In the genomic region with DNA sequence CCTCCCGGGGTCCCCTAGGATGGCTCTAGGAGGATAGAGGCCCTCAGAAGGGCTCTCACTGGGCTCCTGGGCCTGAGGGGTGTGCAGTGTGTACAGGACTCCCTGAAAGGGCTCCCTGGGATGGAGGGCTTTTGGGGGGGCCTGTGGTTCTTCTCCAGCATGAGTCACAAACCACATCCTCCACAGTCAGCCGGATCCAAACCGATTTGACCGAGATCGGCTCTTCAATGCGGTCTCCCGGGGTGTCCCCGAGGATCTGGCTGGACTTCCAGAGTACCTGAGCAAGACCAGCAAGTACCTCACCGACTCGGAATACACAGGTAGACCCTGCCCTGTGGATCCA, we compare ENCODE assay signal across 9 cellular contexts. TPM values are rescaled to one million over a fixed set of nuclear protein-coding genes. Genes with fewer than 3 reads are reported as not detected.
DNase-seq lines count a peak whose midpoint lies in the region; ATAC-seq and TF ChIP-seq lines count a peak whose summit lies in the region.
"Had no signal": no experiment of that assay in that cellular context is flagged by ENCODE, and none has a peak within 500 bp of the region (broad histone marks: within the 10 kb centered on the region; RNA-seq: fewer than 3 reads in every experiment).

No MANE protein-coding gene starts in this region.

- 53% methylated on average over 4 of the region's 10 CpGs for WGBS in suprapubic skin
- no CpG with 5 or more reads among the region's 10 CpGs for WGBS in H9 (ENCODE audit: extremely low coverage, insufficient read length, low lambda C conversion rate)

- H3K79me1 ChIP-seq in H9 (ENCODE audit: insufficient read depth, low read depth, low read length, poor library complexity, severe bottlenecking) = no peaks in the 10 kb centered on the region

- no peaks in the 10 kb centered on the region for H3K9me3 Mint-ChIP-seq in H9

- H3K36me3 Mint-ChIP-seq in H9 (ENCODE audit: insufficient read depth in 1 of 3, low read depth in 3 of 3) = no peaks in the 10 kb centered on the region

- DNase-seq in activated T-cell treated with anti-CD3 and anti-CD28 coated beads, Interleukin-2, amount 50 U/mL, for 1 hour = peak; percentile 51
- DNase-seq in activated T-cell treated with anti-CD3 and anti-CD28 coated beads for 4 hours = no peak
- DNase-seq in activated CD4-positive, alpha-beta T cell treated with anti-CD3 and anti-CD28 coated beads, Interleukin-2, amount 50 U/mL, for 48 hours = peak; percentile 64 to 71
- DNase-seq in fibroblast of peridontal ligament (ENCODE audit: extremely low read depth) = peak; percentile 72
- DNase-seq in suprapubic skin (ENCODE audit: low spot score in 2 of 2) = no peak
- DNase-seq in C1 segment of cervical spinal cord (lab: John Stamatoyannopoulos, UW) = no peak
- no peak for DNase-seq in H9

- peaks cover 13 to 24% of the 10 kb centered on the region in 2 experiments; a peak in 3 of 4 replicates for H3K4me1 Mint-ChIP-seq in H9

- no peak for ATAC-seq in HG03108 (IDR thresholded peaks at IDR 0.05; ENCODE audit: unreplicated experiment)

- H3K9me3 ChIP-seq in suprapubic skin (no peaks in the 10 kb centered on the region), H9 (ENCODE audit: control insufficient read depth, low read depth, low read length) (no peaks in the 10 kb centered on the region)

- no peak overlapping the region for H2BK12ac ChIP-seq in H9 (ENCODE audit: insufficient read length, low read depth, low read length)

- H4K91ac ChIP-seq in H9 (ENCODE audit: insufficient read length, low read depth, low read length) = no peak overlapping the region

- no peak overlapping the region for H3T11ph ChIP-seq in H9 (ENCODE audit: low read length)

- H4K8ac ChIP-seq in H9 (replicated peaks; ENCODE audit: insufficient read length, low read depth, low read length) = no peak overlapping the region

- H3K18ac ChIP-seq in H9 (ENCODE audit: insufficient read length, low read depth, low read length) = no peak overlapping the region

- no peak overlapping the region for H2AFZ ChIP-seq in H9 (ENCODE audit: low read length)

- no peak overlapping the region for H3K23ac ChIP-seq in H9 (ENCODE audit: insufficient read length, low read depth, low read length)

- no peak overlapping the region for H2BK15ac ChIP-seq in H9 (ENCODE audit: low read depth, low read length)

- H3K27ac ChIP-seq in suprapubic skin = peak overlapping the region; percentile 81
- H3K27ac ChIP-seq in H9 (ENCODE audit: insufficient read length, low read depth, low read length) = no peak overlapping the region
- H3K27ac ChIP-seq: C4-2B had no signal

- TF ChIP-seq POLR2A in suprapubic skin (IDR thresholded peaks at IDR 0.05) = no peak

- H4K5ac ChIP-seq in H9 (ENCODE audit: insufficient read length, low read depth, low read length) = no peak overlapping the region

- H3K9ac ChIP-seq in H9 (ENCODE audit: extremely low read depth, insufficient read length, low read length) = no peak overlapping the region

- no peak overlapping the region for H3K4ac ChIP-seq in H9 (ENCODE audit: low read depth, low read length)

- TF ChIP-seq EP300 in suprapubic skin (IDR thresholded peaks at IDR 0.05) = no peak

- no peaks in the 10 kb centered on the region for H4K20me1 ChIP-seq in H9 (ENCODE audit: control insufficient read depth, insufficient read depth, insufficient read length)

- no peak overlapping the region for H2BK120ac ChIP-seq in H9 (ENCODE audit: low read depth, low read length, poor library complexity, severe bottlenecking)

- no peak overlapping the region for H3K4me3 ChIP-seq in suprapubic skin

- H3K36me3 ChIP-seq in suprapubic skin = peaks cover 14% of the 10 kb centered on the region

- no peak overlapping the region for H3K4me2 ChIP-seq in H9 (ENCODE audit: insufficient read depth, insufficient read length, low read length)

- no peaks in the 10 kb centered on the region for H3K27me3 ChIP-seq in suprapubic skin
- H3K27me3 ChIP-seq in H9 (ENCODE audit: insufficient read depth, low read length) = no peaks in the 10 kb centered on the region

- no peak overlapping the region for H3K4me3 Mint-ChIP-seq in H9

- no peak overlapping the region for H2AK5ac ChIP-seq in H9 (ENCODE audit: insufficient read length, low read length)

- peaks cover 42% of the 10 kb centered on the region for H3K4me1 ChIP-seq in suprapubic skin
- no peaks in the 10 kb centered on the region; the same call in 1 of the 2 replicates for H3K4me1 ChIP-seq in H9 (ENCODE audit: insufficient read depth, low read length)

- H3K23me2 ChIP-seq in H9 (ENCODE audit: insufficient read length, low read depth, low read length, poor library complexity, severe bottlenecking) = no peaks in the 10 kb centered on the region

- no peaks in the 10 kb centered on the region for H3K79me2 ChIP-seq in H9 (ENCODE audit: insufficient read depth, low read length)

- TF ChIP-seq CTCF in suprapubic skin (IDR thresholded peaks at IDR 0.05) (no peak), H9 (conservative IDR thresholded peaks at IDR 0.05) (no peak)

- no peak overlapping the region for H3K27ac Mint-ChIP-seq in H9

- no peak overlapping the region for H2BK5ac ChIP-seq in H9 (ENCODE audit: insufficient read length, low read length)

- no peak overlapping the region for H3K56ac ChIP-seq in H9 (ENCODE audit: insufficient read length, low read depth, low read length)

- H2BK20ac ChIP-seq in H9 (ENCODE audit: low read depth, low read length, poor library complexity, severe bottlenecking) = no peak overlapping the region

- peaks cover 1% of the 10 kb centered on the region for H3K27me3 Mint-ChIP-seq in H9 (ENCODE audit: low read depth)

- no peak overlapping the region for H3K14ac ChIP-seq in H9 (ENCODE audit: insufficient read depth, low read length)

RNA-seq across cellular contexts. Expression of gene TRPV2, which starts 4.5 kb away (rescaled TPM):
- total RNA-seq in suprapubic skin (10 to 100 TPM in 1 of 4 donors, 1 to 10 TPM in 3; 3.0 to 13.9 (median 7.9) TPM), H9 (2021) (1.0 and 1.1 TPM in 2 replicates)

RNA-seq across cellular contexts. Expression of gene UBB, which starts 39.0 kb away (rescaled TPM):
- total RNA-seq in suprapubic skin = 100 to 1,000 TPM; 469 to 764 (median 628) TPM
- total RNA-seq in H9 (2021) = 1,609 and 1,663 TPM in 2 replicates

Comparison
In these comparisons a context has a peak if more than half of its experiments do, and no peak if none do; other contexts are left out.
1. DNase-seq: peak in activated T-cell treated with anti-CD3 and anti-CD28 coated beads, Interleukin-2, amount 50 U/mL, for 1 hour (single experiment), activated CD4-positive, alpha-beta T cell treated with anti-CD3 and anti-CD28 coated beads, Interleukin-2, amount 50 U/mL, for 48 hours (2 of 2) and fibroblast of peridontal ligament (single experiment); none in activated T-cell treated with anti-CD3 and anti-CD28 coated beads for 4 hours (single experiment), suprapubic skin (0 of 2), C1 segment of cervical spinal cord (0 of 14) and H9 (single experiment).